16 cellular contexts compared by ENCODE assay signal in genomic region chr3:171811913-171812321, GRCh38. TPM values are rescaled to one million over a fixed set of nuclear protein-coding genes. Genes with fewer than 3 reads are reported as not detected.
DNase-seq lines count a peak whose midpoint lies in the region; ATAC-seq and TF ChIP-seq lines count a peak whose summit lies in the region.
"Had no signal": no experiment of that assay in that cellular context is flagged by ENCODE, and none has a peak within 500 bp of the region (broad histone marks: within the 10 kb centered on the region; RNA-seq: fewer than 3 reads in every experiment).

No MANE protein-coding gene starts in this region.

- H3K4me3 ChIP-seq in heart left ventricle (no peak overlapping the region), ascending aorta (no peak overlapping the region), tibial artery (no peak overlapping the region)

- no peaks in the 10 kb centered on the region for H3K27me3 ChIP-seq in heart left ventricle
- H3K27me3 ChIP-seq in ascending aorta = no peaks in the 10 kb centered on the region
- H3K27me3 ChIP-seq in foreskin keratinocyte = no peaks in the 10 kb centered on the region
- H3K27me3 ChIP-seq in tibial artery = no peaks in the 10 kb centered on the region

- WGBS in heart left ventricle, 4 donors = 94 to 97% (median 95%) methylated on average over 9 of the region's 9 CpGs

- H3K36me3 ChIP-seq in heart left ventricle (no peaks in the 10 kb centered on the region), ascending aorta (no peaks in the 10 kb centered on the region), tibial artery (no peaks in the 10 kb centered on the region)

- peaks cover 0 to 51% (median 11%) of the 10 kb centered on the region in 12 donors for H3K4me1 ChIP-seq in heart left ventricle
- peaks cover 0 to 7% of the 10 kb centered on the region in 2 donors for H3K4me1 ChIP-seq in ascending aorta
- H3K4me1 ChIP-seq in foreskin keratinocyte = peaks cover 25% of the 10 kb centered on the region
- H3K4me1 ChIP-seq in tibial artery = peaks cover 0 to 28% (median 15%) of the 10 kb centered on the region in 4 donors

- H3K27ac ChIP-seq in heart left ventricle (peak overlapping the region in 8 of 12 donors; percentile 71 to 95 (median 90)), ascending aorta (peak overlapping the region; percentile 8 to 93), foreskin keratinocyte (peak overlapping the region; percentile 99), tibial artery (peak overlapping the region; percentile 68 to 84)
- H3K27ac ChIP-seq: parathyroid adenoma had no signal

- no peak for TF ChIP-seq POLR2A in heart left ventricle (IDR thresholded peaks at IDR 0.05)

- no peak for DNase-seq in heart left ventricle
- no peak for DNase-seq in cardiac septum (ENCODE audit: low spot score)
- DNase-seq in ascending aorta (ENCODE audit: low spot score in 2 of 2) = no peak
- peak; percentile 68 to 75 for DNase-seq in foreskin keratinocyte
- peak in 1 of 2 donors; percentile 47 for DNase-seq in tibial artery
- no peak for DNase-seq in NCI-H345 treated with DMSO at 0.1 percent for 48 hours (lab: John Stamatoyannopoulos, UW; ENCODE audit: unreplicated experiment)
- DNase-seq: 8988T; activated CD4-positive, alpha-beta T cell treated with anti-CD3 and anti-CD28 coated beads for 36 hours; activated effector memory CD4-positive, alpha-beta T cell treated with anti-CD3 and anti-CD28 coated beads, Interleukin-2, amount 50 U/mL, for 16 hours; GDM1; immature natural killer cell had no signal

- intact Hi-C loops in heart left ventricle (cut with DNase I) (loop anchor here in 1 of 10 donors (2.0 kb wide), 2 partner anchors 17 to 227 kb away; partner anchors contain the start of gene FNDC3B), cardiac septum (cut with DNase I) (loop anchor here (2.0 kb wide), 1 partner anchor 227 kb away; the partner anchor contains the start of gene FNDC3B), ascending aorta (cut with DNase I) (loop anchor here (2.0 to 10.0 kb wide), 7 partner anchors 19 to 533 kb away; partner anchors contain the start of gene FNDC3B), tibial artery (cut with DNase I; ENCODE audit: low total_unique reads) (no loop called here)

- H3K9me3 ChIP-seq in heart left ventricle (peaks cover 0 to 12% (median 0%) of the 10 kb centered on the region in 12 donors), ascending aorta (no peaks in the 10 kb centered on the region), tibial artery (no peaks in the 10 kb centered on the region)

- ATAC-seq in heart left ventricle = no peak
- ATAC-seq in foreskin keratinocyte = peak; percentile 29
- ATAC-seq in HG03571 (IDR thresholded peaks at IDR 0.05; ENCODE audit: unreplicated experiment) = no peak
- ATAC-seq in GM21528 (IDR thresholded peaks at IDR 0.05; ENCODE audit: low FRiP score, unreplicated experiment) = no peak
- ATAC-seq: activated CD4-positive, alpha-beta T cell treated with anti-CD3 and anti-CD28 coated beads for 36 hours had no signal

- no peak for TF ChIP-seq CTCF in heart left ventricle (IDR thresholded peaks at IDR 0.05)
- TF ChIP-seq CTCF in ascending aorta (IDR thresholded peaks at IDR 0.05) = no peak
- TF ChIP-seq CTCF in foreskin keratinocyte (conservative IDR thresholded peaks at IDR 0.05) = no peak
- no peak for TF ChIP-seq CTCF in tibial artery (IDR thresholded peaks at IDR 0.05)

RNA-seq across cellular contexts. Expression of gene PLD1, which starts 1.6 kb away (rescaled TPM):
- 100 to 1,000 TPM in 1 of 9 donors, 10 to 100 TPM in 8; 44.5 to 106 (median 61.4) TPM for total RNA-seq in heart left ventricle
- polyA plus RNA-seq in heart left ventricle = 10 to 100 TPM; 12.3 to 33.2 TPM
- 56.5 TPM for total RNA-seq in cardiac septum
- 8.8 TPM for total RNA-seq in ascending aorta
- 6.1 and 7.7 TPM in 2 replicates for total RNA-seq in foreskin keratinocyte
- polyA plus RNA-seq in foreskin keratinocyte = 2.1 and 2.7 TPM in 2 replicates
- polyA plus RNA-seq: IgD-negative memory B cell had no signal

RNA-seq across cellular contexts. Expression of gene TMEM212, which starts 31.2 kb away (rescaled TPM):
- total RNA-seq in heart left ventricle (not detected), cardiac septum (not detected), ascending aorta (not detected), foreskin keratinocyte (not detected in 2 replicates)
- polyA plus RNA-seq in heart left ventricle (not detected), foreskin keratinocyte (not detected in 2 replicates)
- total RNA-seq: activated CD4-positive, alpha-beta T cell treated with anti-CD3 and anti-CD28 coated beads for 36 hours; urinary bladder had no signal
- polyA plus RNA-seq: IgD-negative memory B cell, immature natural killer cell, urinary bladder had no signal

Comparison
In these comparisons a context has a peak if more than half of its experiments do, and no peak if none do; other contexts are left out.
1. DNase-seq: peak in foreskin keratinocyte (2 of 2); none in heart left ventricle (0 of 5), cardiac septum (single experiment), ascending aorta (0 of 2) and NCI-H345 treated with DMSO at 0.1 percent for 48 hours (single experiment).
2. Peak in every context shown above with its lines, with median percentiles within 50 percentile points of each other: H3K27ac ChIP-seq.